1 cellular context compared by ENCODE assay signal in the genomic region with DNA sequence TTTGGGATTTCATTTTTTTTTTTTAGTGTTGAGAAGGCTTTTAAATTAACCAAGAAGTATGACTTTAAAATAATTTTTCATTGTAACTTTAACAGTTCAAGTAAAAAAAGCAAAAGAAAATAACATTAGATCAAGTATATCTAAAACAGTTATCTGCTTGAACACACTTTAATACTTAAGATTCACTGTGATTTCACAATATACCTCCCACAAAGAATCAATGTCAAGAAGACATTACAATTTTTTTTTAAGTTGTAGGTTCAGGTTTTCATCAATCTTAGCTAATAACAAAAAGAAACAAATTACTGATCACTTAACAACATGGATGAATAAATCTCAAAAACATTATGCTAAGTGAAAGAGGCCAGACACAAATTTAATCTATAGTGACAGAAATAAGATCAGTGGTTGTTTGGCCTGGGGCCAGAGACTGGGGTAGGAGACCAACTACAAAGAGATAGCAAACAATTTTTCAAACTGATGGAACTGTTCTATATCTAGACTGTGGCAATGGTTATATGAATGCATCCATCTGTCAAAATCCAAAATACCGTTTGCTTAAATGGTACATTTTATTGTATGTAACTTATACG.
TF ChIP-seq lines count a peak whose summit lies in the region.

No MANE protein-coding gene starts in this region.

TF ChIP-seq in SK-N-SH treated with all-trans-retinoic acid at 6 μM for 48 hours, 23 proteins besides CTCF, POLR2A, EP300 and RAD21 (continued from another document):
- TF ChIP-seq, protein P1, sequence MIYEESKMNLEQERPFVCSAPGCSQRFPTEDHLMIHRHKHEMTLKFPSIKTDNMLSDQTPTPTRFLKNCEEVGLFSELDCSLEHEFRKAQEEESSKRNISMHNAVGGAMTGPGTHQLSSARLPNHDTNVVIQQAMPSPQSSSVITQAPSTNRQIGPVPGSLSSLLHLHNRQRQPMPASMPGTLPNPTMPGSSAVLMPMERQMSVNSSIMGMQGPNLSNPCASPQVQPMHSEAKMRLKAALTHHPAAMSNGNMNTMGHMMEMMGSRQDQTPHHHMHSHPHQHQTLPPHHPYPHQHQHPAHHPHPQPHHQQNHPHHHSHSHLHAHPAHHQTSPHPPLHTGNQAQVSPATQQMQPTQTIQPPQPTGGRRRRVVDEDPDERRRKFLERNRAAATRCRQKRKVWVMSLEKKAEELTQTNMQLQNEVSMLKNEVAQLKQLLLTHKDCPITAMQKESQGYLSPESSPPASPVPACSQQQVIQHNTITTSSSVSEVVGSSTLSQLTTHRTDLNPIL (CRISPR knock-in tag; IDR thresholded peaks at IDR 0.05; ENCODE audit: low read depth): no peak
- TF ChIP-seq, protein P2, sequence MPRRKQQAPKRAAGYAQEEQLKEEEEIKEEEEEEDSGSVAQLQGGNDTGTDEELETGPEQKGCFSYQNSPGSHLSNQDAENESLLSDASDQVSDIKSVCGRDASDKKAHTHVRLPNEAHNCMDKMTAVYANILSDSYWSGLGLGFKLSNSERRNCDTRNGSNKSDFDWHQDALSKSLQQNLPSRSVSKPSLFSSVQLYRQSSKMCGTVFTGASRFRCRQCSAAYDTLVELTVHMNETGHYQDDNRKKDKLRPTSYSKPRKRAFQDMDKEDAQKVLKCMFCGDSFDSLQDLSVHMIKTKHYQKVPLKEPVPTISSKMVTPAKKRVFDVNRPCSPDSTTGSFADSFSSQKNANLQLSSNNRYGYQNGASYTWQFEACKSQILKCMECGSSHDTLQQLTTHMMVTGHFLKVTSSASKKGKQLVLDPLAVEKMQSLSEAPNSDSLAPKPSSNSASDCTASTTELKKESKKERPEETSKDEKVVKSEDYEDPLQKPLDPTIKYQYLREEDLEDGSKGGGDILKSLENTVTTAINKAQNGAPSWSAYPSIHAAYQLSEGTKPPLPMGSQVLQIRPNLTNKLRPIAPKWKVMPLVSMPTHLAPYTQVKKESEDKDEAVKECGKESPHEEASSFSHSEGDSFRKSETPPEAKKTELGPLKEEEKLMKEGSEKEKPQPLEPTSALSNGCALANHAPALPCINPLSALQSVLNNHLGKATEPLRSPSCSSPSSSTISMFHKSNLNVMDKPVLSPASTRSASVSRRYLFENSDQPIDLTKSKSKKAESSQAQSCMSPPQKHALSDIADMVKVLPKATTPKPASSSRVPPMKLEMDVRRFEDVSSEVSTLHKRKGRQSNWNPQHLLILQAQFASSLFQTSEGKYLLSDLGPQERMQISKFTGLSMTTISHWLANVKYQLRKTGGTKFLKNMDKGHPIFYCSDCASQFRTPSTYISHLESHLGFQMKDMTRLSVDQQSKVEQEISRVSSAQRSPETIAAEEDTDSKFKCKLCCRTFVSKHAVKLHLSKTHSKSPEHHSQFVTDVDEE (CRISPR knock-in tag; IDR thresholded peaks at IDR 0.05): peak; percentile 84
- TF ChIP-seq PPARA (CRISPR knock-in tag; IDR thresholded peaks at IDR 0.05; ENCODE audit: borderline replicate concordance) (no peak), TCF4 (CRISPR knock-in tag; IDR thresholded peaks at IDR 0.05; ENCODE audit: borderline replicate concordance) (peak; percentile 56; the same call in 1 of the 2 replicates), ZFP30 (CRISPR knock-in tag; IDR thresholded peaks at IDR 0.05) (no peak), ZFP3 (CRISPR knock-in tag; IDR thresholded peaks at IDR 0.05) (no peak), ISL1 (CRISPR knock-in tag; IDR thresholded peaks at IDR 0.05) (peak; percentile 99), TOX (CRISPR knock-in tag; IDR thresholded peaks at IDR 0.05; ENCODE audit: borderline replicate concordance) (no peak)
- TF ChIP-seq, protein P3, sequence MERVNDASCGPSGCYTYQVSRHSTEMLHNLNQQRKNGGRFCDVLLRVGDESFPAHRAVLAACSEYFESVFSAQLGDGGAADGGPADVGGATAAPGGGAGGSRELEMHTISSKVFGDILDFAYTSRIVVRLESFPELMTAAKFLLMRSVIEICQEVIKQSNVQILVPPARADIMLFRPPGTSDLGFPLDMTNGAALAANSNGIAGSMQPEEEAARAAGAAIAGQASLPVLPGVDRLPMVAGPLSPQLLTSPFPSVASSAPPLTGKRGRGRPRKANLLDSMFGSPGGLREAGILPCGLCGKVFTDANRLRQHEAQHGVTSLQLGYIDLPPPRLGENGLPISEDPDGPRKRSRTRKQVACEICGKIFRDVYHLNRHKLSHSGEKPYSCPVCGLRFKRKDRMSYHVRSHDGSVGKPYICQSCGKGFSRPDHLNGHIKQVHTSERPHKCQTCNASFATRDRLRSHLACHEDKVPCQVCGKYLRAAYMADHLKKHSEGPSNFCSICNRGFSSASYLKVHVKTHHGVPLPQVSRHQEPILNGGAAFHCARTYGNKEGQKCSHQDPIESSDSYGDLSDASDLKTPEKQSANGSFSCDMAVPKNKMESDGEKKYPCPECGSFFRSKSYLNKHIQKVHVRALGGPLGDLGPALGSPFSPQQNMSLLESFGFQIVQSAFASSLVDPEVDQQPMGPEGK (CRISPR knock-in tag; IDR thresholded peaks at IDR 0.05; ENCODE audit: borderline replicate concordance): no peak; the same call in 1 of the 2 replicates
